Comparison of ENCODE assay signal across 8 cellular contexts in the genomic region with DNA sequence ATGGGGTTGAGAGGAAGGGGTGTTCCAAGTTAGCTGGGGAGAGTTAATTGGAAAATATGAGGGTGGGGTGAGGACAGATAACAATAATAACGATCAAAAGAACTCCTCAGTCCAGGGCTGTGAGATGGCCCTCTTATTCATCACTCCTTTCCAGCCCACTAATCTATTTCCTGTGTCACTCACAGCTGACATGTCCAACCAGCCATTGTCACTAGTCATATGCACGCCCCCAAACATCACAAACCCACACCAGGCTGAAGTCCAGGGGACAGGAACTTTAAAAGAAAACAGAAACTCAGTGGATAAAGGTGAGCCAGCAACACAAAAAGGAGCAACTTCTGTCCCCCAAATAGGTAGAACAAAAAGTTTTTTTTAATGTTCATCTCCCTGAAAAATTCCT. TPM values are rescaled to one million over a fixed set of nuclear protein-coding genes. Genes with fewer than 3 reads are reported as not detected.
DNase-seq lines count a peak whose midpoint lies in the region; ATAC-seq and FAIRE-seq lines count a peak whose summit lies in the region.

No MANE protein-coding gene starts in this region.

- DNase-seq in LoVo (ENCODE audit: low spot score): peak; percentile 44
- DNase-seq in caudate nucleus (lab: John Stamatoyannopoulos, UW): no peak
- DNase-seq in naive thymus-derived CD8-positive, alpha-beta T cell: no peak
- DNase-seq in HTR-8/SVneo (ENCODE audit: insufficient read length, low spot score): no peak
- no peak for DNase-seq in cerebellar cortex (ENCODE audit: low spot score)
- no peak for DNase-seq in activated CD4-positive, CD25-positive, alpha-beta regulatory T cell (lab: John Stamatoyannopoulos, UW)

- peaks cover 0 to 36% (median 14%) of the 10 kb centered on the region in 3 donors for H3K36me3 Mint-ChIP-seq in naive thymus-derived CD8-positive, alpha-beta T cell

- POLR2A ChIA-PET in naive thymus-derived CD8-positive, alpha-beta T cell (lab: Charles Lee): interaction anchor here (0.6 to 3.2 kb wide), 5 partner anchors 17 to 402 kb away, joined by 3 to 9 read pairs (median 7); a partner anchor contains a TSS

- H3K4me1 Mint-ChIP-seq in naive thymus-derived CD8-positive, alpha-beta T cell: peaks cover 17 to 40% (median 26%) of the 10 kb centered on the region in 4 donors

- peaks cover 0 to under 1% (median 0%) of the 10 kb centered on the region in 5 donors for H3K27me3 Mint-ChIP-seq in naive thymus-derived CD8-positive, alpha-beta T cell

- peak overlapping the region; percentile 83 to 99 (median 95) for H3K4me2 ChIP-seq in BLaER1 treated with 17β-estradiol and CSF1 and Interleukin-3, amounts not matched to agents 10 nM and 100 nM

- H3K36me3 ChIP-seq in BLaER1 treated with 17β-estradiol and CSF1 and Interleukin-3, amounts not matched to agents 10 nM and 100 nM: peaks cover 25 to 42% (median 35%) of the 10 kb centered on the region in 11 experiments; a peak in 19 of 22 replicates

- H3K4me3 ChIP-seq in BLaER1 treated with 17β-estradiol and CSF1 and Interleukin-3, amounts not matched to agents 10 nM and 100 nM: peak overlapping the region; percentile 76 to 96 (median 80)

- H3K27ac ChIP-seq in BLaER1 treated with 17β-estradiol and CSF1 and Interleukin-3, amounts not matched to agents 10 nM and 100 nM: peak overlapping the region in 2 of 11 experiments; percentile 80 to 81; a peak in 4 of 22 replicates
- H3K27ac ChIP-seq in caudate nucleus (ENCODE audit: low read depth, low read length): peak overlapping the region; percentile 38

- no peak for FAIRE-seq in HTR-8/SVneo (lab: Jason Lieb, UNC)

- peak overlapping the region in 6 of 10 donors; percentile 13 to 95 (median 84) for H3K27ac Mint-ChIP-seq in naive thymus-derived CD8-positive, alpha-beta T cell

- no peaks in the 10 kb centered on the region for H3K27me3 ChIP-seq in BLaER1 treated with 17β-estradiol and CSF1 and Interleukin-3, amounts not matched to agents 10 nM and 100 nM

- ATAC-seq in naive thymus-derived CD8-positive, alpha-beta T cell: no peak
- no peak for ATAC-seq in HG03457 (IDR thresholded peaks at IDR 0.05; ENCODE audit: unreplicated experiment)

- no peaks in the 10 kb centered on the region for H3K9me3 ChIP-seq in BLaER1 treated with 17β-estradiol and CSF1 and Interleukin-3, amounts not matched to agents 10 nM and 100 nM (replicated peaks in 1 of 11)

- peaks cover 14 to 24% (median 19%) of the 10 kb centered on the region in 10 experiments for H3K4me1 ChIP-seq in BLaER1 treated with 17β-estradiol and CSF1 and Interleukin-3, amounts not matched to agents 10 nM and 100 nM

- H3K4me3 Mint-ChIP-seq in naive thymus-derived CD8-positive, alpha-beta T cell: peak overlapping the region; percentile 87 to 99 (median 94)

- H3K9me3 Mint-ChIP-seq in naive thymus-derived CD8-positive, alpha-beta T cell: no peaks in the 10 kb centered on the region

- peak overlapping the region; percentile 67 to 88 (median 79); a peak in 21 of 22 replicates for H3K9ac ChIP-seq in BLaER1 treated with 17β-estradiol and CSF1 and Interleukin-3, amounts not matched to agents 10 nM and 100 nM

- peaks cover 0 to 19% (median 0%) of the 10 kb centered on the region in 11 experiments; a peak in 3 of 22 replicates for H4K20me1 ChIP-seq in BLaER1 treated with 17β-estradiol and CSF1 and Interleukin-3, amounts not matched to agents 10 nM and 100 nM

RNA-seq across cellular contexts. Expression of a gene that starts 0.9 kb away (rescaled TPM):
- 100 to 1,000 TPM; 152 to 168 TPM for total RNA-seq in naive thymus-derived CD8-positive, alpha-beta T cell
- polyA plus RNA-seq in naive thymus-derived CD8-positive, alpha-beta T cell: 10 to 100 TPM; 52.3 to 55.5 (median 55.4) TPM

RNA-seq across cellular contexts. Expression of a gene that starts 25.4 kb away (rescaled TPM):
- total RNA-seq in naive thymus-derived CD8-positive, alpha-beta T cell: not detected
- not detected for polyA plus RNA-seq in naive thymus-derived CD8-positive, alpha-beta T cell

RNA-seq across cellular contexts. Expression of a gene that starts 50.5 kb away (rescaled TPM):
- 100 to 1,000 TPM; 235 to 250 TPM for total RNA-seq in naive thymus-derived CD8-positive, alpha-beta T cell
- 100 to 1,000 TPM; 519 to 658 (median 605) TPM for polyA plus RNA-seq in naive thymus-derived CD8-positive, alpha-beta T cell
